2 cellular contexts compared by ENCODE assay signal in the genomic region with DNA sequence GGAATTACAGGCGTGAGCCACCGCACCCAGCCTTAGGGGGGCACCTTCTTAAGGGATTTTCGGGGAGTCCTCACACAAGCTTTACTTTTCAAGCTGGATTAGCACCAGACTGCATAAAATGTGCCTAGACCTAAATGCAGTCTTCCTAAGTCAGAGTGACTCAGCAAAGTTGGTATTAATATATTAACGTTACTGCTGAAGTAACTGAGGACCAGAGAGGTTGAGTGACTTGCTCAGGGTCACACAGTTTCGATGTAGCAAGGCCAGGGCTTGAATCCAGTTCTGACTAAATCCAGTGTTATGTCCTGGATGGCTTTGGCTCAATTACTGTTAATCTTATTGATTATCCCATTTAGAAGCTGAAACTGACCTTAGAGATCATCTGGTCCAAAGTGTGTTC.
A peak's percentile ranks its signal among the peaks of the same experiment; 100 is the strongest.
TF ChIP-seq lines count a peak whose summit lies in the region.

No MANE protein-coding gene starts in this region.

TF ChIP-seq in IMR-90, 13 proteins besides CTCF, POLR2A, EP300 and RAD21:
- TF ChIP-seq CHD1 (IDR thresholded peaks at IDR 0.05; ENCODE audit: low read depth, low read length) (no peak), MXI1 (IDR thresholded peaks at IDR 0.05; ENCODE audit: borderline replicate concordance, low read depth, low read length) (no peak), SMC3 (IDR thresholded peaks at IDR 0.05; ENCODE audit: low read depth, low read length) (no peak), NFE2L2 (IDR thresholded peaks at IDR 0.05; ENCODE audit: low read depth, low read length) (peak; percentile 90), RCOR1 (IDR thresholded peaks at IDR 0.05; ENCODE audit: insufficient replicate concordance, low read length) (no peak)

TF ChIP-seq in K562, 482 proteins besides CTCF, POLR2A, EP300 and RAD21 (continues in another document):
- TF ChIP-seq C11orf30 (IDR thresholded peaks at IDR 0.05; ENCODE audit: low read depth) (peak; percentile 81), HMG20B (CRISPR knock-in tag; IDR thresholded peaks at IDR 0.05) (no peak), NFE2L1 (tag; IDR thresholded peaks at IDR 0.05; ENCODE audit: borderline replicate concordance, low read depth) (peak; percentile 56; the same call in 1 of the 2 replicates), FOXJ2 (tag; IDR thresholded peaks at IDR 0.05) (no peak), NR4A1 (CRISPR knock-in tag; IDR thresholded peaks at IDR 0.05) (no peak), NR4A1 (tag; IDR thresholded peaks at IDR 0.05) (no peak), BMI1 (IDR thresholded peaks at IDR 0.05; ENCODE audit: low read length) (no peak), CBFB (CRISPR knock-in tag; IDR thresholded peaks at IDR 0.05) (no peak), CBX3 (IDR thresholded peaks at IDR 0.05; ENCODE audit: borderline replicate concordance in 1 of 2, low read length in 2 of 2) (no peak), NFIC (IDR thresholded peaks at IDR 0.05) (no peak), NELFE (IDR thresholded peaks at IDR 0.05; ENCODE audit: insufficient read depth, insufficient read length) (no peak), NFXL1 (CRISPR knock-in tag; IDR thresholded peaks at IDR 0.05) (no peak), SMARCA5 (IDR thresholded peaks at IDR 0.05) (0 out of 2 replicates have a peak, but pooled peaks have one; percentile 33), ZNF584 (CRISPR knock-in tag; IDR thresholded peaks at IDR 0.05; ENCODE audit: low read depth) (no peak), CHD2 (IDR thresholded peaks at IDR 0.05; ENCODE audit: low read depth, low read length) (no peak), KLF6 (CRISPR knock-in tag; IDR thresholded peaks at IDR 0.05; ENCODE audit: borderline replicate concordance) (no peak), ZNF316 (IDR thresholded peaks at IDR 0.05) (peak; percentile 84), PHF21A (IDR thresholded peaks at IDR 0.05; ENCODE audit: borderline replicate concordance, low read depth) (no peak), NCOA2 (IDR thresholded peaks at IDR 0.05; ENCODE audit: partially characterized antibody in 2 of 2) (no peak), OTX1 (CRISPR knock-in tag; IDR thresholded peaks at IDR 0.05) (no peak), EGR1 (conservative IDR thresholded peaks at IDR 0.05) (no peak), ZNF445 (CRISPR knock-in tag; IDR thresholded peaks at IDR 0.05; ENCODE audit: low read depth) (no peak), ZNF408 (CRISPR knock-in tag; IDR thresholded peaks at IDR 0.05; ENCODE audit: low read depth) (no peak), CEBPB (tag; IDR thresholded peaks at IDR 0.05) (no peak), MAFK (IDR thresholded peaks at IDR 0.05; ENCODE audit: low read length) (peak; percentile 58; the same call in 1 of the 2 replicates), ZNF696 (CRISPR knock-in tag; conservative IDR thresholded peaks at IDR 0.05) (no peak), ZNF217 (CRISPR knock-in tag; IDR thresholded peaks at IDR 0.05) (no peak), PTTG1 (tag; IDR thresholded peaks at IDR 0.05; ENCODE audit: low read depth) (no peak), MAFG (tag; conservative IDR thresholded peaks at IDR 0.05) (peak; percentile 85), GATAD2A (IDR thresholded peaks at IDR 0.05) (no peak), SETDB1 (IDR thresholded peaks at IDR 0.05; ENCODE audit: low read length) (no peak), NFE2 (IDR thresholded peaks at IDR 0.05; ENCODE audit: low read depth) (peak; percentile 76), KDM4B (IDR thresholded peaks at IDR 0.05; ENCODE audit: borderline replicate concordance in 2 of 2, low read depth in 1 of 2) (no peak), GTF2E2 (tag; IDR thresholded peaks at IDR 0.05) (no peak), TAL1 (IDR thresholded peaks at IDR 0.05) (no peak), KDM1A (IDR thresholded peaks at IDR 0.05) (peak; percentile 46 to 73; a peak in 3 of 4 replicates), COPS2 (conservative IDR thresholded peaks at IDR 0.05) (no peak), NFYB (IDR thresholded peaks at IDR 0.05; ENCODE audit: extremely low read depth, insufficient read length) (no peak), ARID2 (IDR thresholded peaks at IDR 0.05) (no peak), ZNF324 (CRISPR knock-in tag; IDR thresholded peaks at IDR 0.05) (no peak), POLR3G (IDR thresholded peaks at IDR 0.05; ENCODE audit: extremely low read depth, insufficient read length, insufficient replicate concordance) (no peak), MXI1 (IDR thresholded peaks at IDR 0.05; ENCODE audit: low read depth, low read length) (no peak), ZFP36 (IDR thresholded peaks at IDR 0.05; ENCODE audit: low read depth, low read length, partially characterized antibody) (peak; percentile 89), ADNP (tag; IDR thresholded peaks at IDR 0.05) (0 out of 2 replicates have a peak, but pooled peaks have one; percentile 16), BDP1 (IDR thresholded peaks at IDR 0.05; ENCODE audit: insufficient read depth, insufficient read length) (no peak), CBX5 (IDR thresholded peaks at IDR 0.05; ENCODE audit: borderline replicate concordance, low read depth) (no peak)
- TF ChIP-seq, protein P1, sequence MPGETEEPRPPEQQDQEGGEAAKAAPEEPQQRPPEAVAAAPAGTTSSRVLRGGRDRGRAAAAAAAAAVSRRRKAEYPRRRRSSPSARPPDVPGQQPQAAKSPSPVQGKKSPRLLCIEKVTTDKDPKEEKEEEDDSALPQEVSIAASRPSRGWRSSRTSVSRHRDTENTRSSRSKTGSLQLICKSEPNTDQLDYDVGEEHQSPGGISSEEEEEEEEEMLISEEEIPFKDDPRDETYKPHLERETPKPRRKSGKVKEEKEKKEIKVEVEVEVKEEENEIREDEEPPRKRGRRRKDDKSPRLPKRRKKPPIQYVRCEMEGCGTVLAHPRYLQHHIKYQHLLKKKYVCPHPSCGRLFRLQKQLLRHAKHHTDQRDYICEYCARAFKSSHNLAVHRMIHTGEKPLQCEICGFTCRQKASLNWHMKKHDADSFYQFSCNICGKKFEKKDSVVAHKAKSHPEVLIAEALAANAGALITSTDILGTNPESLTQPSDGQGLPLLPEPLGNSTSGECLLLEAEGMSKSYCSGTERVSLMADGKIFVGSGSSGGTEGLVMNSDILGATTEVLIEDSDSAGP (CRISPR knock-in tag; IDR thresholded peaks at IDR 0.05), result no peak
- TF ChIP-seq, protein P2, sequence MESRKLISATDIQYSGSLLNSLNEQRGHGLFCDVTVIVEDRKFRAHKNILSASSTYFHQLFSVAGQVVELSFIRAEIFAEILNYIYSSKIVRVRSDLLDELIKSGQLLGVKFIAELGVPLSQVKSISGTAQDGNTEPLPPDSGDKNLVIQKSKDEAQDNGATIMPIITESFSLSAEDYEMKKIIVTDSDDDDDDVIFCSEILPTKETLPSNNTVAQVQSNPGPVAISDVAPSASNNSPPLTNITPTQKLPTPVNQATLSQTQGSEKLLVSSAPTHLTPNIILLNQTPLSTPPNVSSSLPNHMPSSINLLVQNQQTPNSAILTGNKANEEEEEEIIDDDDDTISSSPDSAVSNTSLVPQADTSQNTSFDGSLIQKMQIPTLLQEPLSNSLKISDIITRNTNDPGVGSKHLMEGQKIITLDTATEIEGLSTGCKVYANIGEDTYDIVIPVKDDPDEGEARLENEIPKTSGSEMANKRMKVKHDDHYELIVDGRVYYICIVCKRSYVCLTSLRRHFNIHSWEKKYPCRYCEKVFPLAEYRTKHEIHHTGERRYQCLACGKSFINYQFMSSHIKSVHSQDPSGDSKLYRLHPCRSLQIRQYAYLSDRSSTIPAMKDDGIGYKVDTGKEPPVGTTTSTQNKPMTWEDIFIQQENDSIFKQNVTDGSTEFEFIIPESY (CRISPR knock-in tag; IDR thresholded peaks at IDR 0.05), result no peak
- TF ChIP-seq, protein P3, sequence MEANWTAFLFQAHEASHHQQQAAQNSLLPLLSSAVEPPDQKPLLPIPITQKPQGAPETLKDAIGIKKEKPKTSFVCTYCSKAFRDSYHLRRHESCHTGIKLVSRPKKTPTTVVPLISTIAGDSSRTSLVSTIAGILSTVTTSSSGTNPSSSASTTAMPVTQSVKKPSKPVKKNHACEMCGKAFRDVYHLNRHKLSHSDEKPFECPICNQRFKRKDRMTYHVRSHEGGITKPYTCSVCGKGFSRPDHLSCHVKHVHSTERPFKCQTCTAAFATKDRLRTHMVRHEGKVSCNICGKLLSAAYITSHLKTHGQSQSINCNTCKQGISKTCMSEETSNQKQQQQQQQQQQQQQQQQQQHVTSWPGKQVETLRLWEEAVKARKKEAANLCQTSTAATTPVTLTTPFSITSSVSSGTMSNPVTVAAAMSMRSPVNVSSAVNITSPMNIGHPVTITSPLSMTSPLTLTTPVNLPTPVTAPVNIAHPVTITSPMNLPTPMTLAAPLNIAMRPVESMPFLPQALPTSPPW (CRISPR knock-in tag; IDR thresholded peaks at IDR 0.05), result no peak
- TF ChIP-seq, protein P4, sequence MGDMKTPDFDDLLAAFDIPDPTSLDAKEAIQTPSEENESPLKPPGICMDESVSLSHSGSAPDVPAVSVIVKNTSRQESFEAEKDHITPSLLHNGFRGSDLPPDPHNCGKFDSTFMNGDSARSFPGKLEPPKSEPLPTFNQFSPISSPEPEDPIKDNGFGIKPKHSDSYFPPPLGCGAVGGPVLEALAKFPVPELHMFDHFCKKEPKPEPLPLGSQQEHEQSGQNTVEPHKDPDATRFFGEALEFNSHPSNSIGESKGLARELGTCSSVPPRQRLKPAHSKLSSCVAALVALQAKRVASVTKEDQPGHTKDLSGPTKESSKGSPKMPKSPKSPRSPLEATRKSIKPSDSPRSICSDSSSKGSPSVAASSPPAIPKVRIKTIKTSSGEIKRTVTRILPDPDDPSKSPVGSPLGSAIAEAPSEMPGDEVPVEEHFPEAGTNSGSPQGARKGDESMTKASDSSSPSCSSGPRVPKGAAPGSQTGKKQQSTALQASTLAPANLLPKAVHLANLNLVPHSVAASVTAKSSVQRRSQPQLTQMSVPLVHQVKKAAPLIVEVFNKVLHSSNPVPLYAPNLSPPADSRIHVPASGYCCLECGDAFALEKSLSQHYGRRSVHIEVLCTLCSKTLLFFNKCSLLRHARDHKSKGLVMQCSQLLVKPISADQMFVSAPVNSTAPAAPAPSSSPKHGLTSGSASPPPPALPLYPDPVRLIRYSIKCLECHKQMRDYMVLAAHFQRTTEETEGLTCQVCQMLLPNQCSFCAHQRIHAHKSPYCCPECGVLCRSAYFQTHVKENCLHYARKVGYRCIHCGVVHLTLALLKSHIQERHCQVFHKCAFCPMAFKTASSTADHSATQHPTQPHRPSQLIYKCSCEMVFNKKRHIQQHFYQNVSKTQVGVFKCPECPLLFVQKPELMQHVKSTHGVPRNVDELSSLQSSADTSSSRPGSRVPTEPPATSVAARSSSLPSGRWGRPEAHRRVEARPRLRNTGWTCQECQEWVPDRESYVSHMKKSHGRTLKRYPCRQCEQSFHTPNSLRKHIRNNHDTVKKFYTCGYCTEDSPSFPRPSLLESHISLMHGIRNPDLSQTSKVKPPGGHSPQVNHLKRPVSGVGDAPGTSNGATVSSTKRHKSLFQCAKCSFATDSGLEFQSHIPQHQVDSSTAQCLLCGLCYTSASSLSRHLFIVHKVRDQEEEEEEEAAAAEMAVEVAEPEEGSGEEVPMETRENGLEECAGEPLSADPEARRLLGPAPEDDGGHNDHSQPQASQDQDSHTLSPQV (IDR thresholded peaks at IDR 0.05), result no peak
- TF ChIP-seq, protein P5, sequence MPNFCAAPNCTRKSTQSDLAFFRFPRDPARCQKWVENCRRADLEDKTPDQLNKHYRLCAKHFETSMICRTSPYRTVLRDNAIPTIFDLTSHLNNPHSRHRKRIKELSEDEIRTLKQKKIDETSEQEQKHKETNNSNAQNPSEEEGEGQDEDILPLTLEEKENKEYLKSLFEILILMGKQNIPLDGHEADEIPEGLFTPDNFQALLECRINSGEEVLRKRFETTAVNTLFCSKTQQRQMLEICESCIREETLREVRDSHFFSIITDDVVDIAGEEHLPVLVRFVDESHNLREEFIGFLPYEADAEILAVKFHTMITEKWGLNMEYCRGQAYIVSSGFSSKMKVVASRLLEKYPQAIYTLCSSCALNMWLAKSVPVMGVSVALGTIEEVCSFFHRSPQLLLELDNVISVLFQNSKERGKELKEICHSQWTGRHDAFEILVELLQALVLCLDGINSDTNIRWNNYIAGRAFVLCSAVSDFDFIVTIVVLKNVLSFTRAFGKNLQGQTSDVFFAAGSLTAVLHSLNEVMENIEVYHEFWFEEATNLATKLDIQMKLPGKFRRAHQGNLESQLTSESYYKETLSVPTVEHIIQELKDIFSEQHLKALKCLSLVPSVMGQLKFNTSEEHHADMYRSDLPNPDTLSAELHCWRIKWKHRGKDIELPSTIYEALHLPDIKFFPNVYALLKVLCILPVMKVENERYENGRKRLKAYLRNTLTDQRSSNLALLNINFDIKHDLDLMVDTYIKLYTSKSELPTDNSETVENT (CRISPR knock-in tag; IDR thresholded peaks at IDR 0.05), result no peak
- TF ChIP-seq, protein P6, sequence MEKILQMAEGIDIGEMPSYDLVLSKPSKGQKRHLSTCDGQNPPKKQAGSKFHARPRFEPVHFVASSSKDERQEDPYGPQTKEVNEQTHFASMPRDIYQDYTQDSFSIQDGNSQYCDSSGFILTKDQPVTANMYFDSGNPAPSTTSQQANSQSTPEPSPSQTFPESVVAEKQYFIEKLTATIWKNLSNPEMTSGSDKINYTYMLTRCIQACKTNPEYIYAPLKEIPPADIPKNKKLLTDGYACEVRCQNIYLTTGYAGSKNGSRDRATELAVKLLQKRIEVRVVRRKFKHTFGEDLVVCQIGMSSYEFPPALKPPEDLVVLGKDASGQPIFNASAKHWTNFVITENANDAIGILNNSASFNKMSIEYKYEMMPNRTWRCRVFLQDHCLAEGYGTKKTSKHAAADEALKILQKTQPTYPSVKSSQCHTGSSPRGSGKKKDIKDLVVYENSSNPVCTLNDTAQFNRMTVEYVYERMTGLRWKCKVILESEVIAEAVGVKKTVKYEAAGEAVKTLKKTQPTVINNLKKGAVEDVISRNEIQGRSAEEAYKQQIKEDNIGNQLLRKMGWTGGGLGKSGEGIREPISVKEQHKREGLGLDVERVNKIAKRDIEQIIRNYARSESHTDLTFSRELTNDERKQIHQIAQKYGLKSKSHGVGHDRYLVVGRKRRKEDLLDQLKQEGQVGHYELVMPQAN (IDR thresholded peaks at IDR 0.05; ENCODE audit: borderline replicate concordance), result no peak
- TF ChIP-seq, protein P7, sequence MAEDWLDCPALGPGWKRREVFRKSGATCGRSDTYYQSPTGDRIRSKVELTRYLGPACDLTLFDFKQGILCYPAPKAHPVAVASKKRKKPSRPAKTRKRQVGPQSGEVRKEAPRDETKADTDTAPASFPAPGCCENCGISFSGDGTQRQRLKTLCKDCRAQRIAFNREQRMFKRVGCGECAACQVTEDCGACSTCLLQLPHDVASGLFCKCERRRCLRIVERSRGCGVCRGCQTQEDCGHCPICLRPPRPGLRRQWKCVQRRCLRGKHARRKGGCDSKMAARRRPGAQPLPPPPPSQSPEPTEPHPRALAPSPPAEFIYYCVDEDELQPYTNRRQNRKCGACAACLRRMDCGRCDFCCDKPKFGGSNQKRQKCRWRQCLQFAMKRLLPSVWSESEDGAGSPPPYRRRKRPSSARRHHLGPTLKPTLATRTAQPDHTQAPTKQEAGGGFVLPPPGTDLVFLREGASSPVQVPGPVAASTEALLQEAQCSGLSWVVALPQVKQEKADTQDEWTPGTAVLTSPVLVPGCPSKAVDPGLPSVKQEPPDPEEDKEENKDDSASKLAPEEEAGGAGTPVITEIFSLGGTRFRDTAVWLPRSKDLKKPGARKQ (CRISPR knock-in tag; IDR thresholded peaks at IDR 0.05), result no peak
- TF ChIP-seq, protein P8, sequence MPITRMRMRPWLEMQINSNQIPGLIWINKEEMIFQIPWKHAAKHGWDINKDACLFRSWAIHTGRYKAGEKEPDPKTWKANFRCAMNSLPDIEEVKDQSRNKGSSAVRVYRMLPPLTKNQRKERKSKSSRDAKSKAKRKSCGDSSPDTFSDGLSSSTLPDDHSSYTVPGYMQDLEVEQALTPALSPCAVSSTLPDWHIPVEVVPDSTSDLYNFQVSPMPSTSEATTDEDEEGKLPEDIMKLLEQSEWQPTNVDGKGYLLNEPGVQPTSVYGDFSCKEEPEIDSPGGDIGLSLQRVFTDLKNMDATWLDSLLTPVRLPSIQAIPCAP (CRISPR knock-in tag; IDR thresholded peaks at IDR 0.05; ENCODE audit: borderline replicate concordance), result no peak
